In the genomic region with DNA sequence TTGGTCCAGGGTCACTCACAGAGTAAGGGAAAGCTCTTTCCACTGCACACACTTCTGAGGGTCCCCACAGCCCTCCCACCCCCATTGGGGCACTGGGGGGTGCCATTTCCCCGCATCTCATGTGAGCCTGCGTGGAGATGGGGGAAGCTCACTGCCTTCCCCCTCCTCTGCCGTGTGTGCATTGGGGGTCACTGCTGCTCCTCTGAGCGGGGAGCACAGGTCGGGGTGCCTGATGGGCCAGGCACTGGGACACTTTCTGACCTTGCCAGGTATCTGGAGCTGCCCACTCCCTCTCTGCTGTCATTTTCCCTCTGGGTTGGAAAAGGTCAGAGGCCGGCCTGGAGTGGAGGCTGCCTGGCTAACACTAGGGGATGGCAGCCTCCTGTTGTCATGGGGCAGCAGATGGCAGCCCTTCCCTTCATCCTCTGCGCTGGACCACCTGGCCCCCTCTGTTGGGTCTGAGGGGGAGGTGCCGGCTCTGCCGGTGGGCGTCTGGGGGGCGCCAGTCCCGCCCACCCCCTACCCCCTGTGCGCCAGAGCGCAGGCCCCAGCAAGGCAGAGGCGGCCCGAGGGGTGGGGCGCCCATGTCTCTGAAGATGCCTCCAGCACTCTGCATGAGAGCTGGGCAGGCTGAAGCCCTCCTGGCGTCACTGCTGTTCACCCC, we compare ENCODE assay signal across 1 cellular context.
TF ChIP-seq lines count a peak whose summit lies in the region.

No MANE protein-coding gene starts in this region.

TF ChIP-seq in HEK293, 187 proteins besides CTCF, POLR2A, EP300 and RAD21 (continued from another document):
- TF ChIP-seq ZBTB20 (tag by site-specific recombination; IDR thresholded peaks at IDR 0.05) (no peak), ZNF777 (tag by site-specific recombination; IDR thresholded peaks at IDR 0.05; ENCODE audit: borderline replicate concordance) (no peak), ZNF132 (tag by site-specific recombination; IDR thresholded peaks at IDR 0.05; ENCODE audit: borderline replicate concordance) (no peak), ZNF292 (tag by site-specific recombination; IDR thresholded peaks at IDR 0.05; ENCODE audit: borderline replicate concordance, low read depth) (no peak), ZFHX2 (tag by site-specific recombination; conservative IDR thresholded peaks at IDR 0.05) (0 out of 2 replicates have a peak, but pooled peaks have one; percentile 3), GLIS2 (tag by site-specific recombination; IDR thresholded peaks at IDR 0.05) (0 out of 2 replicates have a peak, but pooled peaks have one; percentile 64)
- TF ChIP-seq, protein P1, sequence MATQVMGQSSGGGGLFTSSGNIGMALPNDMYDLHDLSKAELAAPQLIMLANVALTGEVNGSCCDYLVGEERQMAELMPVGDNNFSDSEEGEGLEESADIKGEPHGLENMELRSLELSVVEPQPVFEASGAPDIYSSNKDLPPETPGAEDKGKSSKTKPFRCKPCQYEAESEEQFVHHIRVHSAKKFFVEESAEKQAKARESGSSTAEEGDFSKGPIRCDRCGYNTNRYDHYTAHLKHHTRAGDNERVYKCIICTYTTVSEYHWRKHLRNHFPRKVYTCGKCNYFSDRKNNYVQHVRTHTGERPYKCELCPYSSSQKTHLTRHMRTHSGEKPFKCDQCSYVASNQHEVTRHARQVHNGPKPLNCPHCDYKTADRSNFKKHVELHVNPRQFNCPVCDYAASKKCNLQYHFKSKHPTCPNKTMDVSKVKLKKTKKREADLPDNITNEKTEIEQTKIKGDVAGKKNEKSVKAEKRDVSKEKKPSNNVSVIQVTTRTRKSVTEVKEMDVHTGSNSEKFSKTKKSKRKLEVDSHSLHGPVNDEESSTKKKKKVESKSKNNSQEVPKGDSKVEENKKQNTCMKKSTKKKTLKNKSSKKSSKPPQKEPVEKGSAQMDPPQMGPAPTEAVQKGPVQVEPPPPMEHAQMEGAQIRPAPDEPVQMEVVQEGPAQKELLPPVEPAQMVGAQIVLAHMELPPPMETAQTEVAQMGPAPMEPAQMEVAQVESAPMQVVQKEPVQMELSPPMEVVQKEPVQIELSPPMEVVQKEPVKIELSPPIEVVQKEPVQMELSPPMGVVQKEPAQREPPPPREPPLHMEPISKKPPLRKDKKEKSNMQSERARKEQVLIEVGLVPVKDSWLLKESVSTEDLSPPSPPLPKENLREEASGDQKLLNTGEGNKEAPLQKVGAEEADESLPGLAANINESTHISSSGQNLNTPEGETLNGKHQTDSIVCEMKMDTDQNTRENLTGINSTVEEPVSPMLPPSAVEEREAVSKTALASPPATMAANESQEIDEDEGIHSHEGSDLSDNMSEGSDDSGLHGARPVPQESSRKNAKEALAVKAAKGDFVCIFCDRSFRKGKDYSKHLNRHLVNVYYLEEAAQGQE (tag by site-specific recombination; IDR thresholded peaks at IDR 0.05): no peak
- TF ChIP-seq, protein P2, sequence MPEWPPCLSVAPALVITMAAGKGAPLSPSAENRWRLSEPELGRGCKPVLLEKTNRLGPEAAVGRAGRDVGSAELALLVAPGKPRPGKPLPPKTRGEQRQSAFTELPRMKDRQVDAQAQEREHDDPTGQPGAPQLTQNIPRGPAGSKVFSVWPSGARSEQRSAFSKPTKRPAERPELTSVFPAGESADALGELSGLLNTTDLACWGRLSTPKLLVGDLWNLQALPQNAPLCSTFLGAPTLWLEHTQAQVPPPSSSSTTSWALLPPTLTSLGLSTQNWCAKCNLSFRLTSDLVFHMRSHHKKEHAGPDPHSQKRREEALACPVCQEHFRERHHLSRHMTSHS (tag by site-specific recombination; IDR thresholded peaks at IDR 0.05): no peak
